Comparison of ENCODE assay signal across 8 cellular contexts in genomic region chr3:131794766-131795381, GRCh38.
DNase-seq lines count a peak whose midpoint lies in the region; ATAC-seq and TF ChIP-seq lines count a peak whose summit lies in the region.

No MANE protein-coding gene starts in this region.

- no peak overlapping the region for H3K4me3 Mint-ChIP-seq in osteocyte (ENCODE audit: unreplicated experiment)

- no peak overlapping the region for H3K4me3 ChIP-seq in BLaER1 treated with 17β-estradiol and CSF1 and Interleukin-3, amounts not matched to agents 10 nM and 100 nM

- no peaks in the 10 kb centered on the region for H3K36me3 ChIP-seq in BLaER1 treated with 17β-estradiol and CSF1 and Interleukin-3, amounts not matched to agents 10 nM and 100 nM

- H3K27me3 Mint-ChIP-seq in osteocyte (ENCODE audit: unreplicated experiment) = peaks cover 6% of the 10 kb centered on the region

- no peaks in the 10 kb centered on the region for H3K9me3 ChIP-seq in BLaER1 treated with 17β-estradiol and CSF1 and Interleukin-3, amounts not matched to agents 10 nM and 100 nM (replicated peaks in 1 of 11)

- H3K4me2 ChIP-seq in BLaER1 treated with 17β-estradiol and CSF1 and Interleukin-3, amounts not matched to agents 10 nM and 100 nM = peak overlapping the region; percentile 67 to 88 (median 79)

- H3K9me3 Mint-ChIP-seq in osteocyte (ENCODE audit: unreplicated experiment) = no peaks in the 10 kb centered on the region

- peak; percentile 66 for ATAC-seq in HG02759 (IDR thresholded peaks at IDR 0.05; ENCODE audit: unreplicated experiment)
- ATAC-seq in GM21423 (IDR thresholded peaks at IDR 0.05; ENCODE audit: unreplicated experiment) = no peak

- peak overlapping the region in 5 of 11 experiments; percentile 33 to 65 (median 60); a peak in 6 of 22 replicates for H3K27ac ChIP-seq in BLaER1 treated with 17β-estradiol and CSF1 and Interleukin-3, amounts not matched to agents 10 nM and 100 nM
- no peak overlapping the region for H3K27ac ChIP-seq in VCaP

- no peaks in the 10 kb centered on the region for H3K36me3 Mint-ChIP-seq in osteocyte (ENCODE audit: unreplicated experiment)

- 0 out of 22 replicates have a peak overlapping the region, but pooled peaks of 2 of the 11 experiments have one; percentile 32 to 39 for H3K9ac ChIP-seq in BLaER1 treated with 17β-estradiol and CSF1 and Interleukin-3, amounts not matched to agents 10 nM and 100 nM

- TF ChIP-seq CTCF in GM12872 (IDR thresholded peaks at IDR 0.05; ENCODE audit: insufficient read depth, low read depth, low read length) (peak; percentile 83), VCaP (conservative IDR thresholded peaks at IDR 0.05) (peak; percentile 85), osteocyte (IDR thresholded peaks at IDR 0.05) (peak; percentile 81)

- peaks cover 0 to 13% (median 0%) of the 10 kb centered on the region in 11 experiments; a peak in 6 of 22 replicates for H4K20me1 ChIP-seq in BLaER1 treated with 17β-estradiol and CSF1 and Interleukin-3, amounts not matched to agents 10 nM and 100 nM

- H3K4me1 Mint-ChIP-seq in osteocyte (ENCODE audit: unreplicated experiment) = no peaks in the 10 kb centered on the region

- H3K4me1 ChIP-seq in BLaER1 treated with 17β-estradiol and CSF1 and Interleukin-3, amounts not matched to agents 10 nM and 100 nM = peaks cover 34 to 46% (median 41%) of the 10 kb centered on the region in 10 experiments

- no peak overlapping the region for H3K27ac Mint-ChIP-seq in osteocyte (ENCODE audit: unreplicated experiment)

- peak; percentile 35 for DNase-seq in NCI-H128 (lab: John Stamatoyannopoulos, UW; ENCODE audit: unreplicated experiment)
- peak; percentile 30 for DNase-seq in germinal center (ENCODE audit: low spot score)
- DNase-seq in osteocyte (ENCODE audit: extremely low spot score, unreplicated experiment) = no peak

- no peaks in the 10 kb centered on the region; a peak in 1 of 22 replicates for H3K27me3 ChIP-seq in BLaER1 treated with 17β-estradiol and CSF1 and Interleukin-3, amounts not matched to agents 10 nM and 100 nM
